In the genomic region with DNA sequence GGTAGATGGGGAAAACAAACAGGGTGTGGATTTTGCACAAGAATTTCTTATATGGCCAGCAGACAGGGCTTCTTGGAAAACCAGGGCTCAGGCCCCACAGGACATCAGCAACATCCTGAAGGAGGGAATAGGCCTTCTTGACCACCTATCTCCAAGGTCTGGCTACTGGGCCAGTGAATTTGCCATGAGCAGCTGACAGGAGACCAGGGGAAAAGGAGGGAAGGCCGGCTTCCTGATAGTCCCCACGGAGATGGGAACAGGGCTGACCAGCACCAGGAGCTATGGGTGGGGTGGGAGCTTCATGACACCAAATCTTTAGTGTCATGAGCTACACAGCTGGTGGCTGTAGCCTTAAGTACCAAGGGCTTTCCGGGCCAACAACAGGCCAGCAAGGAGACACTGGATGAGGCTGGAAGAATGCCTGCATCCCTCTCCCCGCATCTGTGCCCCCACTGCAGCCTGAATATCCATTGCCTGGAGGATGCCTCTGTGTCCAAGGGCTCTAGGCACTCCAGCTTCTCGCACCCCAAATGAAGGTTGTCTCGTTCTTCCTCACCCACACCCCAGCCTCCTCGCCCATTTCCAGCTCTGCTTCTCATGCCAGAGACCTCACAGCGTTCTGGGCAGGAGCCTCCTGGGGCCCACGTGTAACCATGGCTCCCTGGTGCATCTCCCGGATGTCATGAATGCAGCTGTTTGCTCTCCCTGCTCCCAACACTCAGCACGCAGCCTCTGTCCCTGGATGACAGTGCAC, we compare ENCODE assay signal across 12 cellular contexts.
DNase-seq lines count a peak whose midpoint lies in the region; ATAC-seq, FAIRE-seq and TF ChIP-seq lines count a peak whose summit lies in the region.
"Had no signal": no experiment of that assay in that cellular context is flagged by ENCODE, and none has a peak within 500 bp of the region (broad histone marks: within the 10 kb centered on the region; RNA-seq: fewer than 3 reads in every experiment).

No MANE protein-coding gene starts in this region.

- H4K20me1 ChIP-seq in HepG2 (ENCODE audit: insufficient read depth, low read length): no peaks in the 10 kb centered on the region

- intact Hi-C loops in activated CD4-positive, alpha-beta memory T cell treated with anti-CD3 and anti-CD28 coated beads for 36 hours (cut with micrococcal nuclease): loop anchor here (5.0 kb wide), 2 partner anchors 80 to 95 kb away; a partner anchor contains a TSS
- intact Hi-C loops in HepG2 (cut with micrococcal nuclease; ENCODE audit: unreplicated experiment): loop anchor here (2.0 to 5.0 kb wide), 2 partner anchors 41 to 185 kb away; no protein-coding TSS in a partner anchor

- no peak overlapping the region for H2AFZ ChIP-seq in HepG2 (ENCODE audit: low read length)

- no peak for ATAC-seq in HepG2
- no peak for ATAC-seq in esophagus mucosa

- POLR2A ChIA-PET in activated CD4-positive, alpha-beta memory T cell treated with anti-CD3 and anti-CD28 coated beads, Interleukin-2, amount 10 ng/mL, durations not matched to agents 7 days and 5 days (lab: Charles Lee): interaction anchor here (0.9 kb wide), 1 partner anchor 171 kb away, joined by 3 read pairs; no protein-coding TSS in a partner anchor
- POLR2A ChIA-PET in activated CD4-positive, alpha-beta memory T cell treated with anti-CD3 and anti-CD28 coated beads for 36 hours (lab: Charles Lee): no interaction called here
- POLR2A ChIA-PET in HepG2 (lab: Yijun Ruan, JAX): interaction anchor here (1.2 to 3.2 kb wide), 5 partner anchors 9 to 79 kb away, joined by 3 to 19 read pairs (median 4); a partner anchor contains a TSS

- in situ Hi-C loops in HepG2 (cut with HindIII; ENCODE audit: extremely low pct_ligation_motif_present, low pct_unique_long_range_greater_than_20kb): loop anchor here (5.0 kb wide), 2 partner anchors 75 to 165 kb away; no protein-coding TSS in a partner anchor

- H3K4me3 Mint-ChIP-seq in activated CD4-positive, alpha-beta memory T cell treated with anti-CD3 and anti-CD28 coated beads, Interleukin-2, amount 10 ng/mL, durations not matched to agents 7 days and 5 days: no peak overlapping the region
- H3K4me3 Mint-ChIP-seq in activated CD4-positive, alpha-beta memory T cell treated with anti-CD3 and anti-CD28 coated beads for 36 hours: no peak overlapping the region

- H3K27me3 ChIP-seq in WERI-Rb-1 (ENCODE audit: insufficient read depth, low read depth, severe bottlenecking) (no peaks in the 10 kb centered on the region), HepG2 (ENCODE audit: control insufficient read depth in 1 of 2, insufficient read depth in 2 of 2, low read length in 2 of 2) (no peaks in the 10 kb centered on the region), suprapubic skin (no peaks in the 10 kb centered on the region)

- H3K9me3 ChIP-seq in WERI-Rb-1 (ENCODE audit: severe bottlenecking) (no peaks in the 10 kb centered on the region), HepG2 (ENCODE audit: low read length) (no peaks in the 10 kb centered on the region), suprapubic skin (no peaks in the 10 kb centered on the region)

- no TSS peak for BruUV-seq in HepG2 (replicated peaks; lab: Mats Ljungman, UMichigan)

- 90% methylated on average over 10 of the region's 11 CpGs for WGBS in HepG2 (ENCODE audit: low lambda C conversion rate)
- WGBS in suprapubic skin: 71% methylated on average over 11 of the region's 11 CpGs

- peak; percentile 9 for DNase-seq in activated CD4-positive, alpha-beta memory T cell treated with anti-CD3 and anti-CD28 coated beads, Interleukin-2, amount 10 ng/mL, durations not matched to agents 7 days and 5 days
- DNase-seq in activated CD4-positive, alpha-beta memory T cell treated with anti-CD3 and anti-CD28 coated beads for 36 hours: no peak
- peak; percentile 5 for DNase-seq in WERI-Rb-1
- DNase-seq in HepG2 (ENCODE audit: low spot score): no peak
- peak; percentile 40 to 72 for DNase-seq in suprapubic skin (ENCODE audit: low spot score in 2 of 2)
- DNase-seq in stimulated activated CD4-positive, alpha-beta T cell treated with anti-CD3 and anti-CD28 coated beads, Interleukin-4, amount 100 ng/mL, for 4 hours: no peak
- no peak for DNase-seq in NCI-H2081 (lab: John Stamatoyannopoulos, UW)
- DNase-seq: GOT3, NCI-H2029, NCI-H510A had no signal

- no peaks in the 10 kb centered on the region for H3K36me3 Mint-ChIP-seq in activated CD4-positive, alpha-beta memory T cell treated with anti-CD3 and anti-CD28 coated beads, Interleukin-2, amount 10 ng/mL, durations not matched to agents 7 days and 5 days (ENCODE audit: low read depth)
- no peaks in the 10 kb centered on the region for H3K36me3 Mint-ChIP-seq in activated CD4-positive, alpha-beta memory T cell treated with anti-CD3 and anti-CD28 coated beads for 36 hours

- H3K9me3 Mint-ChIP-seq in activated CD4-positive, alpha-beta memory T cell treated with anti-CD3 and anti-CD28 coated beads, Interleukin-2, amount 10 ng/mL, durations not matched to agents 7 days and 5 days: no peaks in the 10 kb centered on the region
- no peaks in the 10 kb centered on the region for H3K9me3 Mint-ChIP-seq in activated CD4-positive, alpha-beta memory T cell treated with anti-CD3 and anti-CD28 coated beads for 36 hours

- TF ChIP-seq POLR2A in HepG2 (IDR thresholded peaks at IDR 0.05; ENCODE audit: insufficient read depth in 1 of 2, low read depth in 2 of 2, low read length in 2 of 2) (no peak), suprapubic skin (IDR thresholded peaks at IDR 0.05) (no peak)

- no peaks in the 10 kb centered on the region for H3K4me1 Mint-ChIP-seq in activated CD4-positive, alpha-beta memory T cell treated with anti-CD3 and anti-CD28 coated beads, Interleukin-2, amount 10 ng/mL, durations not matched to agents 7 days and 5 days
- no peaks in the 10 kb centered on the region for H3K4me1 Mint-ChIP-seq in activated CD4-positive, alpha-beta memory T cell treated with anti-CD3 and anti-CD28 coated beads for 36 hours (ENCODE audit: low read depth)

- H3K27ac ChIP-seq in WERI-Rb-1: no peak overlapping the region
- no peak overlapping the region for H3K27ac ChIP-seq in HepG2 (ENCODE audit: extremely low read length, insufficient read depth, low read length)
- no peak overlapping the region for H3K27ac ChIP-seq in suprapubic skin
- H3K27ac ChIP-seq: 22Rv1 had no signal

- no peaks in the 10 kb centered on the region for H3K79me2 ChIP-seq in HepG2 (ENCODE audit: insufficient read depth, low read length)

- no peak for TF ChIP-seq EP300 in HepG2 (IDR thresholded peaks at IDR 0.05; ENCODE audit: low read depth in 2 of 2, low read length in 2 of 2)
- no peak for TF ChIP-seq EP300 in HepG2 (CRISPR knock-in tag; IDR thresholded peaks at IDR 0.05; ENCODE audit: borderline replicate concordance)
- TF ChIP-seq EP300 in suprapubic skin (IDR thresholded peaks at IDR 0.05): no peak

- no peak overlapping the region for H3K4me2 ChIP-seq in HepG2 (ENCODE audit: low read depth, low read length)

- no peak overlapping the region for H3K27ac Mint-ChIP-seq in activated CD4-positive, alpha-beta memory T cell treated with anti-CD3 and anti-CD28 coated beads, Interleukin-2, amount 10 ng/mL, durations not matched to agents 7 days and 5 days
- no peak overlapping the region for H3K27ac Mint-ChIP-seq in activated CD4-positive, alpha-beta memory T cell treated with anti-CD3 and anti-CD28 coated beads for 36 hours

- no peak for FAIRE-seq in HepG2 (lab: Jason Lieb, UNC)

- no peaks in the 10 kb centered on the region for H3K27me3 Mint-ChIP-seq in activated CD4-positive, alpha-beta memory T cell treated with anti-CD3 and anti-CD28 coated beads, Interleukin-2, amount 10 ng/mL, durations not matched to agents 7 days and 5 days
- no peaks in the 10 kb centered on the region for H3K27me3 Mint-ChIP-seq in activated CD4-positive, alpha-beta memory T cell treated with anti-CD3 and anti-CD28 coated beads for 36 hours

- TF ChIP-seq CTCF in WERI-Rb-1 (IDR thresholded peaks at IDR 0.05; ENCODE audit: low read depth, low read length) (no peak), HepG2 (CRISPR knock-in tag; IDR thresholded peaks at IDR 0.05) (no peak), suprapubic skin (IDR thresholded peaks at IDR 0.05) (no peak)

- CTCF ChIA-PET in activated CD4-positive, alpha-beta memory T cell treated with anti-CD3 and anti-CD28 coated beads, Interleukin-2, amount 10 ng/mL, durations not matched to agents 7 days and 5 days (lab: Charles Lee): interaction anchor here (0.7 to 3.2 kb wide), 14 partner anchors 12 to 220 kb away, joined by 3 to 23 read pairs (median 4); a partner anchor contains a TSS
- CTCF ChIA-PET in activated CD4-positive, alpha-beta memory T cell treated with anti-CD3 and anti-CD28 coated beads for 36 hours (lab: Charles Lee): interaction anchor here (0.7 to 7.3 kb wide), 19 partner anchors 12 to 221 kb away, joined by 3 to 113 read pairs (median 3); a partner anchor contains a TSS
- CTCF ChIA-PET in HepG2 (lab: Yijun Ruan, JAX; ENCODE audit: low intra/inter-chr PET ratio, low total read pairs): interaction anchor here (1.1 to 2.5 kb wide), 4 partner anchors 94 to 185 kb away, joined by 3 to 16 read pairs (median 9); no protein-coding TSS in a partner anchor

- H3K4me1 ChIP-seq in HepG2 (ENCODE audit: insufficient read depth, low read length) (peaks cover 13% of the 10 kb centered on the region), suprapubic skin (no peaks in the 10 kb centered on the region)

- H3K4me3 ChIP-seq in WERI-Rb-1 (ENCODE audit: low read depth, low read length) (no peak overlapping the region), HepG2 (replicated peaks in 1 of 3; ENCODE audit: insufficient read depth in 1 of 3, low read depth in 2 of 3, low read length in 3 of 3) (no peak overlapping the region), suprapubic skin (no peak overlapping the region)

- TF ChIP-seq RAD21 in HepG2 (CRISPR knock-in tag; IDR thresholded peaks at IDR 0.05): no peak

- H3K9ac ChIP-seq in HepG2 (ENCODE audit: insufficient read depth, low read depth, low read length): no peak overlapping the region

- peaks cover 3% of the 10 kb centered on the region; the same call in 1 of the 2 replicates for H3K36me3 ChIP-seq in WERI-Rb-1
- H3K36me3 ChIP-seq in HepG2 (replicated peaks in 1 of 2; ENCODE audit: control insufficient read depth in 1 of 2, insufficient read depth in 2 of 2, low read length in 2 of 2): peaks cover 12 to 22% of the 10 kb centered on the region in 2 experiments; a peak in 4 of 5 replicates
- H3K36me3 ChIP-seq in suprapubic skin: peaks cover 2% of the 10 kb centered on the region

TF ChIP-seq in HepG2, 621 proteins besides CTCF, POLR2A, EP300 and RAD21:
- TF ChIP-seq ZNF451 (CRISPR knock-in tag; IDR thresholded peaks at IDR 0.05): 0 out of 2 replicates have a peak, but pooled peaks have one; percentile 42
- TF ChIP-seq ZNF446 (CRISPR knock-in tag; IDR thresholded peaks at IDR 0.05): no peak
- no peak for TF ChIP-seq SATB2 (CRISPR knock-in tag; IDR thresholded peaks at IDR 0.05)
- TF ChIP-seq, protein P1, sequence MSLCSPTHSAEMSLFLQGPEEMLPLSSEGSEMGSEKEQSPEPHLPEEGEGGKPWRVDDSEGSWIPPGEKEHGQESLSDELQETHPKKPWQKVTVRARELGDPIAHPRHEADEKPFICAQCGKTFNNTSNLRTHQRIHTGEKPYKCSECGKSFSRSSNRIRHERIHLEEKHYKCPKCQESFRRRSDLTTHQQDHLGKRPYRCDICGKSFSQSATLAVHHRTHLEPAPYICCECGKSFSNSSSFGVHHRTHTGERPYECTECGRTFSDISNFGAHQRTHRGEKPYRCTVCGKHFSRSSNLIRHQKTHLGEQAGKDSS (CRISPR knock-in tag; IDR thresholded peaks at IDR 0.05; ENCODE audit: borderline replicate concordance, low read depth): peak; percentile 8; the same call in 1 of the 2 replicates

Comparison
In these comparisons a context has a peak if more than half of its experiments do, and no peak if none do; other contexts are left out.
1. DNase-seq: peak in activated CD4-positive, alpha-beta memory T cell treated with anti-CD3 and anti-CD28 coated beads, Interleukin-2, amount 10 ng/mL, durations not matched to agents 7 days and 5 days (single experiment), WERI-Rb-1 (single experiment) and suprapubic skin (2 of 2); none in activated CD4-positive, alpha-beta memory T cell treated with anti-CD3 and anti-CD28 coated beads for 36 hours (single experiment), HepG2 (single experiment), stimulated activated CD4-positive, alpha-beta T cell treated with anti-CD3 and anti-CD28 coated beads, Interleukin-4, amount 100 ng/mL, for 4 hours (0 of 2) and NCI-H2081 (0 of 2).